ENCODE assay signal across 1 cellular context in the genomic region with DNA sequence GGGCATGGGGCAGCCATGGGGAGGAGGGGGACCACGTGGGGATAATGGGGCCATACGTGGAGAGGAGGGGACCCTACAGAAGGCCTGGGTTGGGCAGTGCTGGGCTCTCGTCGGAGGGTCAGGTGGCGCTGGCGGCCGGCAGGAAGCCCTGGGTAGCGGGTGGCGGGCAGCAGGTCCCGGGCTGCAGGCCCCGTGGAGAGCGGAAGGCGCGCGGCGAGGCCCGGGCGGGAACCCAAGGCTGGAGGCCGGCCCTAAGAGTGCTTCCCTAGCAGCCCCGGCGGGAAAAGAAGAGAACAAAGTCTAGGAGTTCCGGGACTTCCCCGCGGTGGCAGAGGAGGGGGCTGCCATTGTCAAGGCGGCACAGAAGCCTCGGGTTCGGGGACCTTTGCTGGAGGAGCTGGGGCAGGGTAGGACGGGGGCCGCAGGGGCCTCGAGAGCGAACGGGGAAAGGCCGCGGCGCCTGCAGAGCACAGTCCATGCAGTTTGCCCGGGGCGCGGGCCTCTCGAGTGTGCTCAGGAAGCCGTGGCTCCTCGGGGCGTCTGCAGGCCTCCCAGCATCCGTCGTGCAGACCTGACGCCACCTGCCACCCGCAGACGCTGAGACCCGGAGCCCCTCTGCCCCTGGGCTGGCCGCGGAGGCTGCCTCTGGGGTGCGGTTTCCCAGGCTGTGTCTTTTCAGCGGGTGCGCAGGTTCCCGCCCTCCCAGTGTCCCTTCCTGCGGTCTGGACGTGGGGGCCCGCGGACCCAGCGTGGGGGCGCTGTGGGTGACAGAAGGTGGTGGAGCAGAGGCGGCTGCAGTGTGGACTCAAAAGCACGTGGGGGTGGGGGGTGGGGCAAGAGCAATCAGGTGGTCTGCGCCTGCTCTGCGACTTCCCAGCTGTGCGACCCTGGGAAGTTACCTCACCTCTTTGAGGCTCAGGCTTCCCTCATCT.
TF ChIP-seq lines count a peak whose summit lies in the region.

No MANE protein-coding gene starts in this region.

TF ChIP-seq in H1, 55 proteins besides CTCF, POLR2A, EP300 and RAD21:
- TF ChIP-seq TAF1 (IDR thresholded peaks at IDR 0.05; ENCODE audit: low read depth, low read length) (no peak), E2F6 (IDR thresholded peaks at IDR 0.05) (peak; percentile 69), SP2 (IDR thresholded peaks at IDR 0.05; ENCODE audit: low read length) (no peak), BACH1 (IDR thresholded peaks at IDR 0.05; ENCODE audit: low read length) (no peak), CTBP2 (IDR thresholded peaks at IDR 0.05; ENCODE audit: borderline replicate concordance, insufficient read depth, insufficient read length, low read length) (no peak), RFX5 (IDR thresholded peaks at IDR 0.05; ENCODE audit: borderline replicate concordance, low read depth, low read length) (no peak), CHD2 (IDR thresholded peaks at IDR 0.05; ENCODE audit: low read length) (no peak), MAFK (IDR thresholded peaks at IDR 0.05; ENCODE audit: low read depth, low read length) (no peak), CHD1 (IDR thresholded peaks at IDR 0.05; ENCODE audit: low read depth, low read length) (no peak), GABPA (IDR thresholded peaks at IDR 0.05; ENCODE audit: borderline replicate concordance, insufficient read depth, low read length) (0 out of 2 replicates have a peak, but pooled peaks have one; percentile 17), HDAC6 (IDR thresholded peaks at IDR 0.05; ENCODE audit: low read depth, low read length) (no peak), TEAD4 (IDR thresholded peaks at IDR 0.05; ENCODE audit: low read depth, low read length) (no peak), SP4 (IDR thresholded peaks at IDR 0.05; ENCODE audit: low read length) (no peak), NANOG (IDR thresholded peaks at IDR 0.05; ENCODE audit: insufficient read depth, low read depth, low read length, poor library complexity, severe bottlenecking) (no peak), SIN3A (conservative IDR thresholded peaks at IDR 0.05 in 1 of 2, IDR thresholded peaks at IDR 0.05 in 1 of 2; ENCODE audit: low read depth in 1 of 2, low read length in 2 of 2) (no peak)
- TF ChIP-seq, protein P1, sequence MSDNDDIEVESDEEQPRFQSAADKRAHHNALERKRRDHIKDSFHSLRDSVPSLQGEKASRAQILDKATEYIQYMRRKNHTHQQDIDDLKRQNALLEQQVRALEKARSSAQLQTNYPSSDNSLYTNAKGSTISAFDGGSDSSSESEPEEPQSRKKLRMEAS (IDR thresholded peaks at IDR 0.05), result peak; percentile 1
